1 cellular context compared by ENCODE assay signal in genomic region chr1:92038695-92039346, GRCh38.
TF ChIP-seq lines count a peak whose summit lies in the region.

No MANE protein-coding gene starts in this region.

TF ChIP-seq in liver, 16 proteins besides CTCF, POLR2A, EP300 and RAD21 (continued from another document):
- TF ChIP-seq ZBTB33 (IDR thresholded peaks at IDR 0.05) (no peak), HNF4G (IDR thresholded peaks at IDR 0.05) (no peak), FOXA2 (IDR thresholded peaks at IDR 0.05) (no peak), NR2F2 (IDR thresholded peaks at IDR 0.05) (peak; percentile 48), REST (IDR thresholded peaks at IDR 0.05) (no peak), RXRA (IDR thresholded peaks at IDR 0.05) (peak; percentile 64 to 85), HNF4A (conservative IDR thresholded peaks at IDR 0.05) (peak; percentile 72 to 92), GABPA (IDR thresholded peaks at IDR 0.05 in 1 of 2, conservative IDR thresholded peaks at IDR 0.05 in 1 of 2) (no peak), EGR1 (IDR thresholded peaks at IDR 0.05; ENCODE audit: low read depth in 2 of 2) (no peak)
